In genomic region chr11:19164881-19165280, GRCh38 we compare ENCODE assay signal across 26 cellular contexts. TPM values are rescaled to one million over a fixed set of nuclear protein-coding genes. Genes with fewer than 3 reads are reported as not detected.
DNase-seq lines count a peak whose midpoint lies in the region; ATAC-seq, FAIRE-seq and TF ChIP-seq lines count a peak whose summit lies in the region.
"Had no signal": no experiment of that assay in that cellular context is flagged by ENCODE, and none has a peak within 500 bp of the region (broad histone marks: within the 10 kb centered on the region; RNA-seq: fewer than 3 reads in every experiment).

No MANE protein-coding gene starts in this region.

- intact Hi-C loops in activated CD4-positive, alpha-beta T cell treated with anti-CD3 and anti-CD28 coated beads, Interleukin-2, amount 10 ng/mL, durations not matched to agents 24 days and 14 days (cut with micrococcal nuclease), result no loop called here
- intact Hi-C loops in activated CD4-positive, alpha-beta T cell treated with anti-CD3 and anti-CD28 coated beads for 36 hours (cut with DNase I, micrococcal nuclease), result no loop called here

- no peaks in the 10 kb centered on the region for H3K27me3 Mint-ChIP-seq in activated CD4-positive, alpha-beta T cell treated with anti-CD3 and anti-CD28 coated beads, Interleukin-2, amount 10 ng/mL, durations not matched to agents 24 days and 14 days
- no peaks in the 10 kb centered on the region for H3K27me3 Mint-ChIP-seq in activated CD4-positive, alpha-beta T cell treated with anti-CD3 and anti-CD28 coated beads for 36 hours
- H3K27me3 Mint-ChIP-seq in activated T-cell treated with anti-CD3 and anti-CD28 coated beads, Interleukin-2, amount 50 U/mL, for 4 hours (ENCODE audit: low read depth), result no peaks in the 10 kb centered on the region
- H3K27me3 Mint-ChIP-seq: CD4-positive, alpha-beta T cell had no signal

- no peak for TF ChIP-seq POLR2A in GM12892 (IDR thresholded peaks at IDR 0.05; ENCODE audit: low read depth, low read length)

- POLR2A ChIA-PET in activated CD4-positive, alpha-beta T cell treated with anti-CD3 and anti-CD28 coated beads for 36 hours (lab: Charles Lee), result no interaction called here

- H3K4me3 Mint-ChIP-seq in activated CD4-positive, alpha-beta T cell treated with anti-CD3 and anti-CD28 coated beads, Interleukin-2, amount 10 ng/mL, durations not matched to agents 24 days and 14 days, result no peak overlapping the region
- no peak overlapping the region for H3K4me3 Mint-ChIP-seq in activated CD4-positive, alpha-beta T cell treated with anti-CD3 and anti-CD28 coated beads for 36 hours
- H3K4me3 Mint-ChIP-seq in activated T-cell treated with anti-CD3 and anti-CD28 coated beads, Interleukin-2, amount 50 U/mL, for 4 hours, result no peak overlapping the region
- H3K4me3 Mint-ChIP-seq: CD4-positive, alpha-beta T cell; CD8-positive, alpha-beta T cell had no signal

- peak; percentile 70 for FAIRE-seq in GM12892 (lab: Jason Lieb, UNC)
- FAIRE-seq: A204.1, D721Med, GM12878 had no signal

- H3K9me3 Mint-ChIP-seq in activated CD4-positive, alpha-beta T cell treated with anti-CD3 and anti-CD28 coated beads, Interleukin-2, amount 10 ng/mL, durations not matched to agents 24 days and 14 days, result no peaks in the 10 kb centered on the region
- H3K9me3 Mint-ChIP-seq in activated CD4-positive, alpha-beta T cell treated with anti-CD3 and anti-CD28 coated beads for 36 hours (ENCODE audit: low read depth), result no peaks in the 10 kb centered on the region
- no peaks in the 10 kb centered on the region for H3K9me3 Mint-ChIP-seq in activated T-cell treated with anti-CD3 and anti-CD28 coated beads, Interleukin-2, amount 50 U/mL, for 4 hours
- H3K9me3 Mint-ChIP-seq: CD4-positive, alpha-beta T cell; CD8-positive, alpha-beta T cell had no signal

- ATAC-seq in activated CD4-positive, alpha-beta T cell treated with anti-CD3 and anti-CD28 coated beads for 36 hours, result no peak
- no peak for ATAC-seq in SK-N-SH treated with all-trans-retinoic acid at 6 μM for 48 hours
- no peak for ATAC-seq in activated T-cell treated with anti-CD3 and anti-CD28 coated beads, Interleukin-2, amount 50 U/mL, for 4 hours
- ATAC-seq: CD8-positive, alpha-beta T cell; GM12878 had no signal

- DNase-seq in activated CD4-positive, alpha-beta T cell treated with anti-CD3 and anti-CD28 coated beads, Interleukin-2, amount 10 ng/mL, durations not matched to agents 24 days and 14 days, result peak; percentile 32
- DNase-seq in activated CD4-positive, alpha-beta T cell treated with anti-CD3 and anti-CD28 coated beads for 36 hours, result no peak
- DNase-seq in GM12892 (ENCODE audit: insufficient read length), result no peak
- peak; percentile 53 for DNase-seq in SK-N-DZ (ENCODE audit: low spot score)
- no peak for DNase-seq in DMS 273 treated with DMSO at 0.1 percent for 48 hours (lab: John Stamatoyannopoulos, UW)
- no peak for DNase-seq in NCI-H2081 treated with DMSO at 0.1 percent for 48 hours (lab: John Stamatoyannopoulos, UW)
- DNase-seq in activated T-cell treated with anti-CD3 and anti-CD28 coated beads, Interleukin-2, amount 50 U/mL, for 4 hours, result no peak
- DNase-seq: 8988T; ACHN; Caco-2; Calu3; CD4-positive, alpha-beta T cell; CD8-positive, alpha-beta T cell; DMS79; DND-41; EL; GDM1 had no signal

- peaks cover 53% of the 10 kb centered on the region for H3K36me3 Mint-ChIP-seq in activated CD4-positive, alpha-beta T cell treated with anti-CD3 and anti-CD28 coated beads, Interleukin-2, amount 10 ng/mL, durations not matched to agents 24 days and 14 days (ENCODE audit: low read depth)
- H3K36me3 Mint-ChIP-seq in activated CD4-positive, alpha-beta T cell treated with anti-CD3 and anti-CD28 coated beads for 36 hours (ENCODE audit: low read depth), result peaks cover 42% of the 10 kb centered on the region
- H3K36me3 Mint-ChIP-seq in activated T-cell treated with anti-CD3 and anti-CD28 coated beads, Interleukin-2, amount 50 U/mL, for 4 hours (ENCODE audit: insufficient read depth), result peaks cover 40% of the 10 kb centered on the region

- no peak overlapping the region for H3K27ac Mint-ChIP-seq in activated CD4-positive, alpha-beta T cell treated with anti-CD3 and anti-CD28 coated beads, Interleukin-2, amount 10 ng/mL, durations not matched to agents 24 days and 14 days
- H3K27ac Mint-ChIP-seq in activated CD4-positive, alpha-beta T cell treated with anti-CD3 and anti-CD28 coated beads for 36 hours, result no peak overlapping the region
- H3K27ac Mint-ChIP-seq: CD4-positive, alpha-beta T cell; CD8-positive, alpha-beta T cell had no signal

- CTCF ChIA-PET in activated CD4-positive, alpha-beta T cell treated with anti-CD3 and anti-CD28 coated beads for 36 hours (lab: Charles Lee), result no interaction called here

- H3K4me1 Mint-ChIP-seq in activated CD4-positive, alpha-beta T cell treated with anti-CD3 and anti-CD28 coated beads, Interleukin-2, amount 10 ng/mL, durations not matched to agents 24 days and 14 days, result peaks cover 7% of the 10 kb centered on the region
- no peaks in the 10 kb centered on the region for H3K4me1 Mint-ChIP-seq in activated CD4-positive, alpha-beta T cell treated with anti-CD3 and anti-CD28 coated beads for 36 hours
- no peaks in the 10 kb centered on the region for H3K4me1 Mint-ChIP-seq in activated T-cell treated with anti-CD3 and anti-CD28 coated beads, Interleukin-2, amount 50 U/mL, for 4 hours (ENCODE audit: low read depth)

TF ChIP-seq in SK-N-SH treated with all-trans-retinoic acid at 6 μM for 48 hours, 23 proteins besides CTCF, POLR2A, EP300 and RAD21 (continues in another document):
- TF ChIP-seq, protein P1, sequence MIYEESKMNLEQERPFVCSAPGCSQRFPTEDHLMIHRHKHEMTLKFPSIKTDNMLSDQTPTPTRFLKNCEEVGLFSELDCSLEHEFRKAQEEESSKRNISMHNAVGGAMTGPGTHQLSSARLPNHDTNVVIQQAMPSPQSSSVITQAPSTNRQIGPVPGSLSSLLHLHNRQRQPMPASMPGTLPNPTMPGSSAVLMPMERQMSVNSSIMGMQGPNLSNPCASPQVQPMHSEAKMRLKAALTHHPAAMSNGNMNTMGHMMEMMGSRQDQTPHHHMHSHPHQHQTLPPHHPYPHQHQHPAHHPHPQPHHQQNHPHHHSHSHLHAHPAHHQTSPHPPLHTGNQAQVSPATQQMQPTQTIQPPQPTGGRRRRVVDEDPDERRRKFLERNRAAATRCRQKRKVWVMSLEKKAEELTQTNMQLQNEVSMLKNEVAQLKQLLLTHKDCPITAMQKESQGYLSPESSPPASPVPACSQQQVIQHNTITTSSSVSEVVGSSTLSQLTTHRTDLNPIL (CRISPR knock-in tag; IDR thresholded peaks at IDR 0.05; ENCODE audit: low read depth), result no peak
- TF ChIP-seq, protein P2, sequence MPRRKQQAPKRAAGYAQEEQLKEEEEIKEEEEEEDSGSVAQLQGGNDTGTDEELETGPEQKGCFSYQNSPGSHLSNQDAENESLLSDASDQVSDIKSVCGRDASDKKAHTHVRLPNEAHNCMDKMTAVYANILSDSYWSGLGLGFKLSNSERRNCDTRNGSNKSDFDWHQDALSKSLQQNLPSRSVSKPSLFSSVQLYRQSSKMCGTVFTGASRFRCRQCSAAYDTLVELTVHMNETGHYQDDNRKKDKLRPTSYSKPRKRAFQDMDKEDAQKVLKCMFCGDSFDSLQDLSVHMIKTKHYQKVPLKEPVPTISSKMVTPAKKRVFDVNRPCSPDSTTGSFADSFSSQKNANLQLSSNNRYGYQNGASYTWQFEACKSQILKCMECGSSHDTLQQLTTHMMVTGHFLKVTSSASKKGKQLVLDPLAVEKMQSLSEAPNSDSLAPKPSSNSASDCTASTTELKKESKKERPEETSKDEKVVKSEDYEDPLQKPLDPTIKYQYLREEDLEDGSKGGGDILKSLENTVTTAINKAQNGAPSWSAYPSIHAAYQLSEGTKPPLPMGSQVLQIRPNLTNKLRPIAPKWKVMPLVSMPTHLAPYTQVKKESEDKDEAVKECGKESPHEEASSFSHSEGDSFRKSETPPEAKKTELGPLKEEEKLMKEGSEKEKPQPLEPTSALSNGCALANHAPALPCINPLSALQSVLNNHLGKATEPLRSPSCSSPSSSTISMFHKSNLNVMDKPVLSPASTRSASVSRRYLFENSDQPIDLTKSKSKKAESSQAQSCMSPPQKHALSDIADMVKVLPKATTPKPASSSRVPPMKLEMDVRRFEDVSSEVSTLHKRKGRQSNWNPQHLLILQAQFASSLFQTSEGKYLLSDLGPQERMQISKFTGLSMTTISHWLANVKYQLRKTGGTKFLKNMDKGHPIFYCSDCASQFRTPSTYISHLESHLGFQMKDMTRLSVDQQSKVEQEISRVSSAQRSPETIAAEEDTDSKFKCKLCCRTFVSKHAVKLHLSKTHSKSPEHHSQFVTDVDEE (CRISPR knock-in tag; IDR thresholded peaks at IDR 0.05), result 0 out of 2 replicates have a peak, but pooled peaks have one; percentile 29
- no peak for TF ChIP-seq ISL1 (CRISPR knock-in tag; IDR thresholded peaks at IDR 0.05)
- TF ChIP-seq, protein P3, sequence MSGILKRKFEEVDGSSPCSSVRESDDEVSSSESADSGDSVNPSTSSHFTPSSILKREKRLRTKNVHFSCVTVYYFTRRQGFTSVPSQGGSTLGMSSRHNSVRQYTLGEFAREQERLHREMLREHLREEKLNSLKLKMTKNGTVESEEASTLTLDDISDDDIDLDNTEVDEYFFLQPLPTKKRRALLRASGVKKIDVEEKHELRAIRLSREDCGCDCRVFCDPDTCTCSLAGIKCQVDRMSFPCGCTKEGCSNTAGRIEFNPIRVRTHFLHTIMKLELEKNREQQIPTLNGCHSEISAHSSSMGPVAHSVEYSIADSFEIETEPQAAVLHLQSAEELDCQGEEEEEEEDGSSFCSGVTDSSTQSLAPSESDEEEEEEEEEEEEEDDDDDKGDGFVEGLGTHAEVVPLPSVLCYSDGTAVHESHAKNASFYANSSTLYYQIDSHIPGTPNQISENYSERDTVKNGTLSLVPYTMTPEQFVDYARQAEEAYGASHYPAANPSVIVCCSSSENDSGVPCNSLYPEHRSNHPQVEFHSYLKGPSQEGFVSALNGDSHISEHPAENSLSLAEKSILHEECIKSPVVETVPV (CRISPR knock-in tag; IDR thresholded peaks at IDR 0.05), result no peak

RNA-seq across cellular contexts. Expression of gene CSRP3, which starts 36.9 kb away (rescaled TPM):
- total RNA-seq in activated CD4-positive, alpha-beta T cell treated with anti-CD3 and anti-CD28 coated beads, Interleukin-2, amount 10 ng/mL, durations not matched to agents 24 days and 14 days, result not detected in 2 replicates
- total RNA-seq in activated CD4-positive, alpha-beta T cell treated with anti-CD3 and anti-CD28 coated beads for 36 hours, result not detected
- polyA plus RNA-seq in GM12892 (2012; ENCODE audit: missing spikeins), result not detected
- polyA plus RNA-seq in SK-N-DZ (2014; cell fraction: cytosol; rRNA removed), result not detected in 2 replicates
- polyA plus RNA-seq in SK-N-DZ (2014; cell fraction: nucleus; rRNA removed), result not detected in 2 replicates
- total RNA-seq in activated T-cell treated with anti-CD3 and anti-CD28 coated beads, Interleukin-2, amount 50 U/mL, for 4 hours, result not detected
- total RNA-seq: A673; Caco-2; Calu3; CD4-positive, alpha-beta T cell; CD8-positive, alpha-beta T cell; Daoy; G401; GM12878 had no signal
- polyA plus RNA-seq: AG04450, BJ, GM12878 had no signal

RNA-seq across cellular contexts. Expression of gene ZDHHC13, which starts 47.9 kb away (rescaled TPM):
- total RNA-seq in activated CD4-positive, alpha-beta T cell treated with anti-CD3 and anti-CD28 coated beads, Interleukin-2, amount 10 ng/mL, durations not matched to agents 24 days and 14 days, result 24.8 and 28.1 TPM in 2 replicates
- total RNA-seq in activated CD4-positive, alpha-beta T cell treated with anti-CD3 and anti-CD28 coated beads for 36 hours, result 10 to 100 TPM; 22.9 to 25.9 TPM
- polyA plus RNA-seq in GM12892 (2012; ENCODE audit: missing spikeins), result 15.6 TPM
- polyA plus RNA-seq in SK-N-DZ (2014; cell fraction: cytosol; rRNA removed), result 35.9 and 36.7 TPM in 2 replicates
- 41.7 and 41.9 TPM in 2 replicates for polyA plus RNA-seq in SK-N-DZ (2014; cell fraction: nucleus; rRNA removed)
- 10 to 100 TPM; 12.3 to 13.8 (median 13.5) TPM for total RNA-seq in activated T-cell treated with anti-CD3 and anti-CD28 coated beads, Interleukin-2, amount 50 U/mL, for 4 hours

Comparison
In these comparisons a context has a peak if more than half of its experiments do, and no peak if none do; other contexts are left out.
1. DNase-seq: peak in activated CD4-positive, alpha-beta T cell treated with anti-CD3 and anti-CD28 coated beads, Interleukin-2, amount 10 ng/mL, durations not matched to agents 24 days and 14 days (single experiment) and SK-N-DZ (single experiment); none in activated CD4-positive, alpha-beta T cell treated with anti-CD3 and anti-CD28 coated beads for 36 hours (single experiment), GM12892 (single experiment), DMS 273 treated with DMSO at 0.1 percent for 48 hours (single experiment), NCI-H2081 treated with DMSO at 0.1 percent for 48 hours (single experiment) and activated T-cell treated with anti-CD3 and anti-CD28 coated beads, Interleukin-2, amount 50 U/mL, for 4 hours (single experiment).